Comparison of ENCODE assay signal across 28 cellular contexts in genomic region chr2:221435161-221435560, GRCh38.
"Had no signal": no experiment of that assay in that cellular context is flagged by ENCODE, and none has a peak within 500 bp of the region (broad histone marks: within the 10 kb centered on the region; RNA-seq: fewer than 3 reads in every experiment).

No MANE protein-coding gene starts in this region.

- H3K4me1 Mint-ChIP-seq: activated CD4-positive, alpha-beta T cell treated with anti-CD3 and anti-CD28 coated beads for 36 hours; activated CD4-positive, alpha-beta T cell treated with anti-CD3 and anti-CD28 coated beads, Interleukin-2, amount 10 ng/mL, durations not matched to agents 24 days and 14 days; activated CD8-positive, alpha-beta memory T cell treated with anti-CD3 and anti-CD28 coated beads, Interleukin-2, amount 10 ng/mL, durations not matched to agents 7 days and 5 days; activated naive CD4-positive, alpha-beta T cell treated with anti-CD3 and anti-CD28 coated beads, Interleukin-2, amount 10 ng/mL, durations not matched to agents 7 days and 5 days; activated naive CD8-positive, alpha-beta T cell treated with anti-CD3 and anti-CD28 coated beads, Interleukin-2, amount 10 ng/mL, durations not matched to agents 7 days and 5 days had no signal

- H3K27me3 Mint-ChIP-seq: activated CD4-positive, alpha-beta memory T cell treated with anti-CD3 and anti-CD28 coated beads for 36 hours; activated CD4-positive, alpha-beta T cell treated with anti-CD3 and anti-CD28 coated beads for 36 hours; activated CD8-positive, alpha-beta memory T cell treated with anti-CD3 and anti-CD28 coated beads, Interleukin-2, amount 10 ng/mL, durations not matched to agents 7 days and 5 days; activated naive CD8-positive, alpha-beta T cell treated with anti-CD3 and anti-CD28 coated beads, Interleukin-2, amount 10 ng/mL, durations not matched to agents 7 days and 5 days; brain had no signal

- H3K4me3 ChIP-seq: ascending aorta, breast epithelium, cardiac muscle cell, colonic mucosa had no signal

- H3K9me3 Mint-ChIP-seq: activated CD4-positive, alpha-beta memory T cell treated with anti-CD3 and anti-CD28 coated beads for 36 hours; activated CD4-positive, alpha-beta T cell treated with anti-CD3 and anti-CD28 coated beads, Interleukin-2, amount 10 ng/mL, durations not matched to agents 24 days and 14 days; activated naive CD4-positive, alpha-beta T cell treated with anti-CD3 and anti-CD28 coated beads, Interleukin-2, amount 10 ng/mL, durations not matched to agents 7 days and 5 days; activated naive CD4-positive, alpha-beta T cell treated with anti-CD3 and anti-CD28 coated beads, Interleukin-2, amount 50 U/mL, for 72 hours; activated naive CD8-positive, alpha-beta T cell treated with anti-CD3 and anti-CD28 coated beads, Interleukin-2, amount 10 ng/mL, durations not matched to agents 7 days and 5 days; activated T-helper 1 cell treated with anti-CD3 and anti-CD28 coated beads, Interleukin-12 subunit alpha, Interleukin-12 subunit beta, Interleukin-2, Interleukin-4 antibody, amounts not matched to agents 30 ng/mL and 10 ng/mL and 1 ng/mL, durations not matched to agents 14 hours and 24 hours and 36 hours; activated T-helper 2 cell treated with anti-CD3 and anti-CD28 coated beads, Interferon-gamma antibody, Interleukin-2, Interleukin-4, amounts not matched to agents 10 μg/mL and 5 μg/mL and 100 μg/mL, durations not matched to agents 14 hours and 24 hours and 36 hours; brain had no signal

- H3K27ac ChIP-seq: ascending aorta, cardiac muscle cell, colonic mucosa had no signal

- H3K4me1 ChIP-seq: ascending aorta, breast epithelium, colonic mucosa had no signal

- H3K9me3 ChIP-seq: ascending aorta, breast epithelium, colonic mucosa had no signal

- H3K36me3 ChIP-seq: breast epithelium, colonic mucosa had no signal

- H3K4me3 Mint-ChIP-seq: activated CD4-positive, alpha-beta memory T cell treated with anti-CD3 and anti-CD28 coated beads for 36 hours; activated CD4-positive, alpha-beta T cell treated with anti-CD3 and anti-CD28 coated beads for 36 hours; activated CD4-positive, alpha-beta T cell treated with anti-CD3 and anti-CD28 coated beads, Interleukin-2, amount 10 ng/mL, durations not matched to agents 24 days and 14 days; activated CD8-positive, alpha-beta memory T cell treated with anti-CD3 and anti-CD28 coated beads, Interleukin-2, amount 10 ng/mL, durations not matched to agents 7 days and 5 days; activated CD8-positive, alpha-beta T cell treated with anti-CD3 and anti-CD28 coated beads, Interleukin-2, amount 10 ng/mL, durations not matched to agents 7 days and 5 days; activated naive CD4-positive, alpha-beta T cell treated with anti-CD3 and anti-CD28 coated beads, Interleukin-2, amount 10 ng/mL, durations not matched to agents 7 days and 5 days; activated naive CD8-positive, alpha-beta T cell treated with anti-CD3 and anti-CD28 coated beads, Interleukin-2, amount 10 ng/mL, durations not matched to agents 7 days and 5 days; activated T-helper 1 cell treated with anti-CD3 and anti-CD28 coated beads, Interleukin-12 subunit alpha, Interleukin-12 subunit beta, Interleukin-2, Interleukin-4 antibody, amounts not matched to agents 30 ng/mL and 10 ng/mL and 1 ng/mL, durations not matched to agents 14 hours and 24 hours and 36 hours; brain had no signal

- H3K27ac Mint-ChIP-seq: activated CD4-positive, alpha-beta memory T cell treated with anti-CD3 and anti-CD28 coated beads for 36 hours; activated CD4-positive, alpha-beta T cell treated with anti-CD3 and anti-CD28 coated beads for 36 hours; activated CD4-positive, alpha-beta T cell treated with anti-CD3 and anti-CD28 coated beads, Interleukin-2, amount 10 ng/mL, durations not matched to agents 24 days and 14 days; activated CD8-positive, alpha-beta memory T cell treated with anti-CD3 and anti-CD28 coated beads, Interleukin-2, amount 10 ng/mL, durations not matched to agents 7 days and 5 days; activated CD8-positive, alpha-beta T cell treated with anti-CD3 and anti-CD28 coated beads, Interleukin-2, amount 10 ng/mL, durations not matched to agents 7 days and 5 days; activated naive CD4-positive, alpha-beta T cell treated with anti-CD3 and anti-CD28 coated beads, Interleukin-2, amount 10 ng/mL, durations not matched to agents 7 days and 5 days; activated naive CD4-positive, alpha-beta T cell treated with anti-CD3 and anti-CD28 coated beads, Interleukin-2, amount 50 U/mL, for 72 hours; activated naive CD8-positive, alpha-beta T cell treated with anti-CD3 and anti-CD28 coated beads, Interleukin-2, amount 10 ng/mL, durations not matched to agents 7 days and 5 days; activated T-helper 1 cell treated with anti-CD3 and anti-CD28 coated beads, Interleukin-12 subunit alpha, Interleukin-12 subunit beta, Interleukin-2, Interleukin-4 antibody, amounts not matched to agents 30 ng/mL and 10 ng/mL and 1 ng/mL, durations not matched to agents 14 hours and 24 hours and 36 hours; activated T-helper 2 cell treated with anti-CD3 and anti-CD28 coated beads, Interferon-gamma antibody, Interleukin-2, Interleukin-4, amounts not matched to agents 10 μg/mL and 5 μg/mL and 100 μg/mL, durations not matched to agents 14 hours and 24 hours and 36 hours had no signal

- H3K27me3 ChIP-seq: ascending aorta, breast epithelium, cardiac muscle cell, colonic mucosa had no signal

- DNase-seq: activated CD4-positive, alpha-beta memory T cell treated with anti-CD3 and anti-CD28 coated beads for 36 hours; activated CD4-positive, alpha-beta T cell treated with anti-CD3 and anti-CD28 coated beads for 36 hours; activated CD4-positive, alpha-beta T cell treated with anti-CD3 and anti-CD28 coated beads, Interleukin-2, amount 10 ng/mL, durations not matched to agents 24 days and 14 days; activated CD4-positive, CD25-positive, alpha-beta regulatory T cell; activated CD4-positive, CD25-positive, alpha-beta regulatory T cell treated with anti-CD3 and anti-CD28 coated beads, Interleukin-2, amount 50 U/mL, for 72 hours; activated CD8-positive, alpha-beta memory T cell treated with anti-CD3 and anti-CD28 coated beads, Interleukin-2, amount 10 ng/mL, durations not matched to agents 7 days and 5 days; activated CD8-positive, alpha-beta memory T cell treated with anti-CD3 and anti-CD28 coated beads, Interleukin-2, amount 50 U/mL, for 4 hours; activated CD8-positive, alpha-beta T cell treated with anti-CD3 and anti-CD28 coated beads, Interleukin-2, amount 10 ng/mL, durations not matched to agents 7 days and 5 days; activated gamma-delta T cell; activated naive CD4-positive, alpha-beta T cell; activated naive CD4-positive, alpha-beta T cell treated with anti-CD3 and anti-CD28 coated beads, Interleukin-2, amount 10 ng/mL, durations not matched to agents 7 days and 5 days; activated naive CD8-positive, alpha-beta T cell treated with anti-CD3 and anti-CD28 coated beads, Interleukin-2, amount 10 ng/mL, durations not matched to agents 7 days and 5 days; activated T-cell treated with anti-CD3 and anti-CD28 coated beads, Interleukin-2, amount 50 U/mL, for 1 hour; activated T-cell treated with anti-CD3 and anti-CD28 coated beads, Interleukin-2, amount 50 U/mL, for 48 hours; central memory CD4-positive, alpha-beta T cell; cerebellar nuclear complex; colonic mucosa; effector CD8-positive, alpha-beta T cell; foreskin fibroblast; head of caudate nucleus; T-helper 2 cell had no signal

- H3K36me3 Mint-ChIP-seq: activated CD8-positive, alpha-beta memory T cell treated with anti-CD3 and anti-CD28 coated beads, Interleukin-2, amount 10 ng/mL, durations not matched to agents 7 days and 5 days; activated naive CD4-positive, alpha-beta T cell treated with anti-CD3 and anti-CD28 coated beads, Interleukin-2, amount 50 U/mL, for 72 hours; activated naive CD8-positive, alpha-beta T cell treated with anti-CD3 and anti-CD28 coated beads, Interleukin-2, amount 10 ng/mL, durations not matched to agents 7 days and 5 days had no signal
